Comparison of ENCODE assay signal across 2 cellular contexts in the genomic region with DNA sequence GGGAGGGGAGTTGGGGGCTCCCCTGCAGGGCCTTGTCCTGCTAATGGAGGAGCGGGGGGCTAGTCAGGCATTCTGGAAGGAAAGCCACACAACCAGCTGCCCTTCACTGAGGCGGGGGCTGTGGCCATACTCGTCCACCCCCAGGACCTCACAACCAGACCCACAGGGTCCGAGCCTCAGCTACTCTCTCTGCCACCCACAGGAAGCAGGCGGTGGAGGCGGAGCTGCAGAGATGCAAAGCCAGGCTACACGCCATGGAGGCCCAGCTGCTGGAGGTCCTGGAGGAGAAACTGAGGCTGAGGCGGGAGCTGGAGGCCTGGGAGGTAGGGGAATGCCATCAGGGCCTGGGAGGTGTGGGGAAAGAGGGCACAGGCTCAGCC.
TF ChIP-seq lines count a peak whose summit lies in the region.

No MANE protein-coding gene starts in this region.

TF ChIP-seq in SK-N-SH, 30 proteins besides CTCF, POLR2A, EP300 and RAD21:
- TF ChIP-seq RCOR1 (IDR thresholded peaks at IDR 0.05; ENCODE audit: low read length): no peak
- TF ChIP-seq CHD2 (IDR thresholded peaks at IDR 0.05; ENCODE audit: low read length, partially characterized antibody): no peak
- no peak for TF ChIP-seq POLR2AphosphoS5 (IDR thresholded peaks at IDR 0.05; ENCODE audit: low read depth, low read length)
- TF ChIP-seq IRF3 (IDR thresholded peaks at IDR 0.05; ENCODE audit: low read depth, low read length): no peak
- TF ChIP-seq, protein P1, sequence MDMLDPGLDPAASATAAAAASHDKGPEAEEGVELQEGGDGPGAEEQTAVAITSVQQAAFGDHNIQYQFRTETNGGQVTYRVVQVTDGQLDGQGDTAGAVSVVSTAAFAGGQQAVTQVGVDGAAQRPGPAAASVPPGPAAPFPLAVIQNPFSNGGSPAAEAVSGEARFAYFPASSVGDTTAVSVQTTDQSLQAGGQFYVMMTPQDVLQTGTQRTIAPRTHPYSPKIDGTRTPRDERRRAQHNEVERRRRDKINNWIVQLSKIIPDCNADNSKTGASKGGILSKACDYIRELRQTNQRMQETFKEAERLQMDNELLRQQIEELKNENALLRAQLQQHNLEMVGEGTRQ (IDR thresholded peaks at IDR 0.05; ENCODE audit: borderline replicate concordance, low read depth, low read length): no peak
- TF ChIP-seq JUND (IDR thresholded peaks at IDR 0.05): no peak
- no peak for TF ChIP-seq RXRA (IDR thresholded peaks at IDR 0.05; ENCODE audit: borderline replicate concordance, low read depth)
- no peak for TF ChIP-seq TAF1 (IDR thresholded peaks at IDR 0.05; ENCODE audit: borderline replicate concordance, low read depth, low read length)
- TF ChIP-seq, protein P2, sequence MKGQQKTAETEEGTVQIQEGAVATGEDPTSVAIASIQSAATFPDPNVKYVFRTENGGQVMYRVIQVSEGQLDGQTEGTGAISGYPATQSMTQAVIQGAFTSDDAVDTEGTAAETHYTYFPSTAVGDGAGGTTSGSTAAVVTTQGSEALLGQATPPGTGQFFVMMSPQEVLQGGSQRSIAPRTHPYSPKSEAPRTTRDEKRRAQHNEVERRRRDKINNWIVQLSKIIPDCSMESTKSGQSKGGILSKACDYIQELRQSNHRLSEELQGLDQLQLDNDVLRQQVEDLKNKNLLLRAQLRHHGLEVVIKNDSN (IDR thresholded peaks at IDR 0.05; ENCODE audit: borderline replicate concordance, low read depth): no peak
- no peak for TF ChIP-seq EZH2phosphoT487 (IDR thresholded peaks at IDR 0.05; ENCODE audit: borderline replicate concordance, low read depth)
- no peak for TF ChIP-seq FOXJ3 (CRISPR knock-in tag; IDR thresholded peaks at IDR 0.05)
- TF ChIP-seq, protein P3, sequence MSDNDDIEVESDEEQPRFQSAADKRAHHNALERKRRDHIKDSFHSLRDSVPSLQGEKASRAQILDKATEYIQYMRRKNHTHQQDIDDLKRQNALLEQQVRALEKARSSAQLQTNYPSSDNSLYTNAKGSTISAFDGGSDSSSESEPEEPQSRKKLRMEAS (IDR thresholded peaks at IDR 0.05; ENCODE audit: low read depth): no peak
- no peak for TF ChIP-seq NRF1 (IDR thresholded peaks at IDR 0.05; ENCODE audit: low read depth, low read length)

TF ChIP-seq in SK-N-SH treated with all-trans-retinoic acid at 6 μM for 48 hours, 23 proteins besides CTCF, POLR2A, EP300 and RAD21:
- TF ChIP-seq TSHZ2 (CRISPR knock-in tag; IDR thresholded peaks at IDR 0.05) (no peak), CREB5 (CRISPR knock-in tag; IDR thresholded peaks at IDR 0.05; ENCODE audit: low read depth) (no peak), ZC3H10 (CRISPR knock-in tag; IDR thresholded peaks at IDR 0.05) (no peak), TOX (CRISPR knock-in tag; IDR thresholded peaks at IDR 0.05; ENCODE audit: borderline replicate concordance) (no peak), ZNF565 (CRISPR knock-in tag; conservative IDR thresholded peaks at IDR 0.05; ENCODE audit: low read depth) (no peak)
TF ChIP-seq in SK-N-SH treated with all-trans-retinoic acid at 6 μM for 48 hours: peak in this region for 0.
